Comparison of ENCODE assay signal across 1 cellular context in the genomic region with DNA sequence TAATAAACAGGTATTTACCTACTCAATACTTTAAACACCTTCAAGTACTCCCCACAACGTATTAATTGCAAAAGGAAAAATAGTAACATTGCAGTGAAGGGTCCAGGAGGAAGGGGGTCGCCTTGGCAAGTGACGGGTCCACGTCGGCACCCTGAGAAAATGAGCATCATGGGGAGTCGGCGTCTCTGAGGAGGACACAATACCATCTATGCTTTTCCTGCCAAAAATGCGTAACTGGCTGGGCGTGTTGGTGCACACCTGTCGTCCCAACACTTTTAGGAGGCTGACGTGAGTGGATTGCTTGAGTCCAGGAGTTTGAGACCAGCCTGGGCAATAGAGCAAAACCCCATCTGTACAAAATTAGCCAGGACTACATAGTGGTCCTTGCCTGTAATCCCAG.
TF ChIP-seq lines count a peak whose summit lies in the region.

No MANE protein-coding gene starts in this region.

TF ChIP-seq in H1, 55 proteins besides CTCF, POLR2A, EP300 and RAD21:
- no peak for TF ChIP-seq E2F6 (IDR thresholded peaks at IDR 0.05)
- no peak for TF ChIP-seq EZH2 (IDR thresholded peaks at IDR 0.05; ENCODE audit: low read depth, low read length, severe bottlenecking)
- no peak for TF ChIP-seq CEBPB (IDR thresholded peaks at IDR 0.05; ENCODE audit: low read depth, low read length)
- no peak for TF ChIP-seq BACH1 (IDR thresholded peaks at IDR 0.05; ENCODE audit: low read length)
- no peak for TF ChIP-seq NANOG (IDR thresholded peaks at IDR 0.05; ENCODE audit: insufficient read depth, low read depth, low read length, poor library complexity, severe bottlenecking)
- no peak for TF ChIP-seq NRF1 (IDR thresholded peaks at IDR 0.05; ENCODE audit: low read depth, low read length)
- TF ChIP-seq, protein P1, sequence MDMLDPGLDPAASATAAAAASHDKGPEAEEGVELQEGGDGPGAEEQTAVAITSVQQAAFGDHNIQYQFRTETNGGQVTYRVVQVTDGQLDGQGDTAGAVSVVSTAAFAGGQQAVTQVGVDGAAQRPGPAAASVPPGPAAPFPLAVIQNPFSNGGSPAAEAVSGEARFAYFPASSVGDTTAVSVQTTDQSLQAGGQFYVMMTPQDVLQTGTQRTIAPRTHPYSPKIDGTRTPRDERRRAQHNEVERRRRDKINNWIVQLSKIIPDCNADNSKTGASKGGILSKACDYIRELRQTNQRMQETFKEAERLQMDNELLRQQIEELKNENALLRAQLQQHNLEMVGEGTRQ (IDR thresholded peaks at IDR 0.05; ENCODE audit: low read length) = no peak
- no peak for TF ChIP-seq POLR2AphosphoS5 (IDR thresholded peaks at IDR 0.05; ENCODE audit: low read depth, low read length)
- no peak for TF ChIP-seq MAFK (IDR thresholded peaks at IDR 0.05; ENCODE audit: low read depth, low read length)
- TF ChIP-seq SIRT6 (IDR thresholded peaks at IDR 0.05; ENCODE audit: low read length) = no peak
- TF ChIP-seq TAF7 (optimal IDR thresholded peaks at IDR 0.05; ENCODE audit: borderline replicate concordance, low read depth, low read length) = no peak
- no peak for TF ChIP-seq GTF2F1 (IDR thresholded peaks at IDR 0.05; ENCODE audit: borderline replicate concordance, low read depth, low read length)
- TF ChIP-seq SP1 (IDR thresholded peaks at IDR 0.05; ENCODE audit: low read depth, low read length) = no peak
- TF ChIP-seq MAX (IDR thresholded peaks at IDR 0.05) = no peak
- no peak for TF ChIP-seq BCL11A (IDR thresholded peaks at IDR 0.05; ENCODE audit: low read depth in 2 of 2, low read length in 2 of 2)
- no peak for TF ChIP-seq TBP (IDR thresholded peaks at IDR 0.05; ENCODE audit: low read depth, low read length)
